Comparison of ENCODE assay signal across 1 cellular context in genomic region chr17:77385750-77386501, GRCh38.
TF ChIP-seq lines count a peak whose summit lies in the region.

No MANE protein-coding gene starts in this region.

TF ChIP-seq in endothelial cell of umbilical vein, 7 proteins besides CTCF, POLR2A, EP300 and RAD21 (continued from another document):
- TF ChIP-seq POLR2AphosphoS5 (IDR thresholded peaks at IDR 0.05; ENCODE audit: insufficient read depth, low read depth, low read length) (no peak), GATA2 (IDR thresholded peaks at IDR 0.05; ENCODE audit: insufficient read depth, insufficient read length, low read depth, low read length) (peak; percentile 24)
